ENCODE assay signal across 27 cellular contexts in genomic region chr2:26535663-26536275, GRCh38. TPM values are rescaled to one million over a fixed set of nuclear protein-coding genes. Genes with fewer than 3 reads are reported as not detected.
"Had no signal": no experiment of that assay in that cellular context is flagged by ENCODE, and none has a peak within 500 bp of the region (broad histone marks: within the 10 kb centered on the region; RNA-seq: fewer than 3 reads in every experiment).

No MANE protein-coding gene starts in this region.

- DNase-seq: activated CD4-positive, alpha-beta T cell treated with anti-CD3 and anti-CD28 coated beads for 4 hours; activated CD4-positive, alpha-beta T cell treated with anti-CD3 and anti-CD28 coated beads, Interleukin-2, amount 50 U/mL, for 4 hours; activated gamma-delta T cell treated with Interleukin-2 at 50 U/mL for 16 hours; activated T-cell treated with anti-CD3 and anti-CD28 coated beads for 4 hours; cerebellar nuclear complex; effector memory CD4-positive, alpha-beta T cell; hypothalamus; immature natural killer cell; midbrain; naive thymus-derived CD8-positive, alpha-beta T cell; stimulated activated naive CD4-positive, alpha-beta T cell; SW 1271; T-helper 9 cell had no signal

- H3K9me3 Mint-ChIP-seq: activated naive CD4-positive, alpha-beta T cell treated with anti-CD3 and anti-CD28 coated beads, Interleukin-2, amount 50 U/mL, for 72 hours; activated T-helper 1 cell treated with anti-CD3 and anti-CD28 coated beads, Interleukin-12 subunit alpha, Interleukin-12 subunit beta, Interleukin-2, Interleukin-4 antibody, amounts not matched to agents 30 ng/mL and 10 ng/mL and 1 ng/mL, durations not matched to agents 14 hours and 24 hours and 36 hours; immature natural killer cell; naive thymus-derived CD8-positive, alpha-beta T cell; neural crest cell; T-helper 1 cell treated with Interleukin-12 subunit alpha and Interleukin-12 subunit beta and Interleukin-4 antibody, amounts not matched to agents 30 μg/mL and 1 μg/mL, for 36 hours had no signal

- H3K4me3 Mint-ChIP-seq: activated T-helper 1 cell treated with anti-CD3 and anti-CD28 coated beads, Interleukin-12 subunit alpha, Interleukin-12 subunit beta, Interleukin-2, Interleukin-4 antibody, amounts not matched to agents 30 ng/mL and 10 ng/mL and 1 ng/mL, durations not matched to agents 14 hours and 24 hours and 36 hours; immature natural killer cell; naive thymus-derived CD8-positive, alpha-beta T cell; neural crest cell; T-helper 1 cell treated with Interleukin-12 subunit alpha and Interleukin-12 subunit beta and Interleukin-4 antibody, amounts not matched to agents 30 μg/mL and 1 μg/mL, for 36 hours had no signal

- H3K27ac Mint-ChIP-seq: activated T-helper 1 cell treated with anti-CD3 and anti-CD28 coated beads, Interleukin-12 subunit alpha, Interleukin-12 subunit beta, Interleukin-2, Interleukin-4 antibody, amounts not matched to agents 30 ng/mL and 10 ng/mL and 1 ng/mL, durations not matched to agents 14 hours and 24 hours and 36 hours; immature natural killer cell; progenitor cell of endocrine pancreas; T-helper 1 cell treated with Interleukin-12 subunit alpha and Interleukin-12 subunit beta and Interleukin-4 antibody, amounts not matched to agents 30 μg/mL and 1 μg/mL, for 36 hours had no signal

- H3K27me3 ChIP-seq: tibial nerve had no signal

- H3K36me3 ChIP-seq: gastroesophageal sphincter, tibial nerve had no signal

- H3K9me3 ChIP-seq: gastroesophageal sphincter, tibial nerve had no signal

- H3K4me1 ChIP-seq: gastroesophageal sphincter, tibial nerve had no signal

- H3K4me1 Mint-ChIP-seq: immature natural killer cell; naive thymus-derived CD8-positive, alpha-beta T cell had no signal

- H3K27ac ChIP-seq: coronary artery, dorsolateral prefrontal cortex, gastroesophageal sphincter, tibial nerve, VCaP had no signal

- H3K4me3 ChIP-seq: coronary artery, dorsolateral prefrontal cortex, gastroesophageal sphincter, tibial nerve had no signal

- H3K36me3 Mint-ChIP-seq: activated naive CD4-positive, alpha-beta T cell treated with anti-CD3 and anti-CD28 coated beads, Interleukin-2, amount 50 U/mL, for 72 hours; immature natural killer cell; naive thymus-derived CD8-positive, alpha-beta T cell had no signal

RNA-seq across cellular contexts. Expression of gene OTOF, which starts 57.8 kb away (rescaled TPM):
- total RNA-seq: bronchial epithelial cell, fibroblast of lung, kidney epithelial cell, osteocyte had no signal
